8 cellular contexts compared by ENCODE assay signal in the genomic region with DNA sequence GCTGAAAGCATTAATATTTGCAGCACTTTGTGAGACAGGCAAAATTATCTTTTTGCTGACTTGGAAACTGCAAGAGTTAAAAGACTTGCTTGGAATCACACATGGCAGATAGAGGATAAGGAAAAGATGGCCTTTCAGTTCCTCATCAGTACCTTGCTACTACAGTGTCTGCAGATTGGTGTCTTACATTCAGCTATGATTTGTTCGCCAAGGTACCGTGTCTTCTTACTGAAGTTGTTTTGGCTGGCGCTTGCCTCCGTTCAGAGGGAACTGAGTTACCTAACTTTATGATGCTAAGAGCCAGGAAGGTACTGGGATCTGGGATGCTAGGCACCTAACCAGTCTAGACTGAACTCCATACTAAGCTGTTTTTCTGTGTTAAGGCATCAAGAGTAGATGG. TPM values are rescaled to one million over a fixed set of nuclear protein-coding genes. Genes with fewer than 3 reads are reported as not detected.
DNase-seq lines count a peak whose midpoint lies in the region; ATAC-seq and TF ChIP-seq lines count a peak whose summit lies in the region.

No MANE protein-coding gene starts in this region.

- no peak for TF ChIP-seq CTCF in CD14-positive monocyte (IDR thresholded peaks at IDR 0.05)
- TF ChIP-seq CTCF in GM23338 (conservative IDR thresholded peaks at IDR 0.05; ENCODE audit: low read depth in 2 of 2), result no peak
- no peak for TF ChIP-seq CTCF in activated B cell treated with CpG ODN at 0.5 μM for 24 hours (IDR thresholded peaks at IDR 0.05)

- H3K9me3 ChIP-seq in iPS-20b (ENCODE audit: insufficient read depth, low read depth, low read length), result no peaks in the 10 kb centered on the region

- no peak overlapping the region for H2AFZ ChIP-seq in GM23338

- H3K9me2 ChIP-seq in GM23338 (ENCODE audit: insufficient read depth), result no peaks in the 10 kb centered on the region

- POLR2A ChIA-PET in activated B cell treated with CpG ODN at 0.5 μM for 24 hours (lab: Charles Lee), result interaction anchor here (0.6 to 4.8 kb wide), 7 partner anchors 10 to 249 kb away, joined by 3 to 102 read pairs (median 3); partner anchors contain the start of genes ACAT2, MRPL18, SOD2 and TCP1

- no peak overlapping the region for H3K27ac ChIP-seq in GM23338 (ENCODE audit: low read depth)
- no peak overlapping the region for H3K27ac ChIP-seq in iPS-20b (ENCODE audit: low read length)
- no peak overlapping the region for H3K27ac ChIP-seq in urinary bladder (ENCODE audit: low read depth)

- DNase-seq in CD14-positive monocyte (ENCODE audit: low spot score), result no peak
- DNase-seq in GM23338 (ENCODE audit: low spot score), result peak; percentile 30
- no peak for DNase-seq in activated B cell treated with CpG ODN at 0.5 μM for 24 hours
- no peak for DNase-seq in NCI-H345 (lab: John Stamatoyannopoulos, UW)

- H3F3A ChIP-seq in GM23338 (replicated peaks; ENCODE audit: low read depth), result 0 out of 2 replicates have a peak, but pooled peaks cover 3% of the 10 kb centered on the region

- intact Hi-C loops in CD14-positive monocyte (cut with micrococcal nuclease) (loop anchor here (2.0 to 10.0 kb wide), 3 partner anchors 33 to 255 kb away; partner anchors contain the start of genes ACAT2 (in 2 of the 2) and SOD2 (in 1 of the 2)), activated B cell treated with CpG ODN at 0.5 μM for 24 hours (cut with micrococcal nuclease) (loop anchor here (1.0 to 5.0 kb wide), 3 partner anchors 9 to 203 kb away; no protein-coding TSS in a partner anchor)

- H3K9me3 Mint-ChIP-seq in CD14-positive monocyte (no peaks in the 10 kb centered on the region), GM23338 (no peaks in the 10 kb centered on the region), activated B cell treated with CpG ODN at 0.5 μM for 24 hours (no peaks in the 10 kb centered on the region)

- H3K27ac Mint-ChIP-seq in CD14-positive monocyte (peak overlapping the region; percentile 24 to 81 (median 58)), GM23338 (no peak overlapping the region), activated B cell treated with CpG ODN at 0.5 μM for 24 hours (peak overlapping the region; percentile 89)

- CTCF ChIA-PET in activated B cell treated with CpG ODN at 0.5 μM for 24 hours (lab: Charles Lee), result interaction anchor here (1.1 to 1.4 kb wide), 2 partner anchors 10 to 12 kb away, joined by 3 to 5 read pairs; no protein-coding TSS in a partner anchor

- H3K4me3 ChIP-seq in GM23338 (peak overlapping the region; percentile 86), iPS-20b (ENCODE audit: low read length) (peak overlapping the region; percentile 95), urinary bladder (ENCODE audit: low read depth, low read length) (peak overlapping the region; percentile 2)

- H3K27me3 Mint-ChIP-seq in CD14-positive monocyte (ENCODE audit: low read depth in 3 of 3), result no peaks in the 10 kb centered on the region
- peaks cover 12% of the 10 kb centered on the region for H3K27me3 Mint-ChIP-seq in GM23338 (ENCODE audit: insufficient read depth, low read depth, poor library complexity)
- H3K27me3 Mint-ChIP-seq in activated B cell treated with CpG ODN at 0.5 μM for 24 hours, result no peaks in the 10 kb centered on the region

- H3K4me1 ChIP-seq in GM23338 (ENCODE audit: insufficient read depth) (peaks cover 19% of the 10 kb centered on the region), iPS-20b (ENCODE audit: insufficient read depth, low read length) (peaks cover 18% of the 10 kb centered on the region; the same call in 1 of the 2 replicates), urinary bladder (ENCODE audit: insufficient read depth) (peaks cover 2% of the 10 kb centered on the region)

- WGBS in urinary bladder, result 33% methylated on average over 4 of the region's 4 CpGs

- peak overlapping the region; percentile 89 to 90 for H3K4me3 Mint-ChIP-seq in CD14-positive monocyte
- peak overlapping the region; percentile 93 for H3K4me3 Mint-ChIP-seq in GM23338
- peak overlapping the region; percentile 89 for H3K4me3 Mint-ChIP-seq in activated B cell treated with CpG ODN at 0.5 μM for 24 hours

- ATAC-seq in GM23338 (no peak), activated B cell treated with CpG ODN at 0.5 μM for 24 hours (ENCODE audit: low read depth) (no peak), HG03159 (IDR thresholded peaks at IDR 0.05; ENCODE audit: unreplicated experiment) (no peak), GM19463 (IDR thresholded peaks at IDR 0.05; ENCODE audit: unreplicated experiment) (no peak)

- H3K79me2 ChIP-seq in GM23338 (replicated peaks; ENCODE audit: insufficient read depth), result peaks cover 88% of the 10 kb centered on the region

- peaks cover 61% of the 10 kb centered on the region for H4K20me1 ChIP-seq in GM23338 (replicated peaks; ENCODE audit: insufficient read depth)

- H3K36me3 Mint-ChIP-seq in CD14-positive monocyte (peaks cover 6 to 18% of the 10 kb centered on the region in 2 donors), GM23338 (ENCODE audit: low read depth) (peaks cover 24% of the 10 kb centered on the region; the same call in 2 of the 3 replicates), activated B cell treated with CpG ODN at 0.5 μM for 24 hours (ENCODE audit: low read depth) (peaks cover 24% of the 10 kb centered on the region)

- H3K27me3 ChIP-seq in GM23338 (ENCODE audit: insufficient read depth), result no peaks in the 10 kb centered on the region
- H3K27me3 ChIP-seq in iPS-20b (ENCODE audit: insufficient read depth, low read length), result no peaks in the 10 kb centered on the region

- peak overlapping the region; percentile 89 for H3K4me2 ChIP-seq in GM23338

- H3K4me1 Mint-ChIP-seq in CD14-positive monocyte (peaks cover 53% of the 10 kb centered on the region), GM23338 (peaks cover 17% of the 10 kb centered on the region; the same call in 2 of the 3 replicates), activated B cell treated with CpG ODN at 0.5 μM for 24 hours (peaks cover 51% of the 10 kb centered on the region)

- H3K36me3 ChIP-seq in GM23338 (ENCODE audit: insufficient read depth) (no peaks in the 10 kb centered on the region), iPS-20b (ENCODE audit: insufficient read depth, low read depth, low read length) (peaks cover 34% of the 10 kb centered on the region; the same call in 1 of the 2 replicates), urinary bladder (ENCODE audit: insufficient read depth) (no peaks in the 10 kb centered on the region)

- H3K9ac ChIP-seq in iPS-20b (ENCODE audit: low read depth, low read length), result peak overlapping the region; percentile 97; the same call in 1 of the 2 replicates

TF ChIP-seq in GM23338, 12 proteins besides CTCF, POLR2A, EP300 and RAD21 (continues in another document):
- no peak for TF ChIP-seq STAT1 (IDR thresholded peaks at IDR 0.05; ENCODE audit: unreplicated experiment)
- no peak for TF ChIP-seq CREB1 (CRISPR knock-in tag; IDR thresholded peaks at IDR 0.05; ENCODE audit: low read depth)
- TF ChIP-seq NANOG (IDR thresholded peaks at IDR 0.05; ENCODE audit: borderline replicate concordance), result no peak
- no peak for TF ChIP-seq EZH2phosphoT487 (IDR thresholded peaks at IDR 0.05; ENCODE audit: unreplicated experiment)
- TF ChIP-seq JUNB (IDR thresholded peaks at IDR 0.05; ENCODE audit: unreplicated experiment), result no peak
- no peak for TF ChIP-seq ZNF331 (CRISPR knock-in tag; IDR thresholded peaks at IDR 0.05; ENCODE audit: low read depth)
- TF ChIP-seq ZNF114 (CRISPR knock-in tag; IDR thresholded peaks at IDR 0.05), result no peak
- TF ChIP-seq POLR2AphosphoS5 (IDR thresholded peaks at IDR 0.05; ENCODE audit: low read depth), result no peak
- no peak for TF ChIP-seq ETS1 (IDR thresholded peaks at IDR 0.05)

RNA-seq across cellular contexts. Expression of gene WTAP, which starts 2.3 kb away (rescaled TPM):
- 10 to 100 TPM; 94.7 to 95.9 TPM for polyA plus RNA-seq in CD14-positive monocyte
- total RNA-seq in GM23338 (2014; rRNA removed; shearing (Covaris generic)), result 108 and 110 TPM in 2 replicates
- 107 and 121 TPM in 2 replicates for polyA plus RNA-seq in GM23338 (2016; fragmentation: Nextera tagmentation; extraction: Ambion mirVana)
- total RNA-seq in activated B cell treated with CpG ODN at 0.5 μM for 24 hours, result 124 and 141 TPM in 2 replicates
- total RNA-seq in urinary bladder, result 103 TPM
- polyA plus RNA-seq in urinary bladder, result 73.5 TPM

RNA-seq across cellular contexts. Expression of gene ACAT2, which starts 32.2 kb away (rescaled TPM):
- polyA plus RNA-seq in CD14-positive monocyte, result 10 to 100 TPM; 19.5 to 24.4 TPM
- 104 and 108 TPM in 2 replicates for total RNA-seq in GM23338 (2014; rRNA removed; shearing (Covaris generic))
- 136 and 151 TPM in 2 replicates for polyA plus RNA-seq in GM23338 (2016; fragmentation: Nextera tagmentation; extraction: Ambion mirVana)
- 82.0 and 87.9 TPM in 2 replicates for total RNA-seq in activated B cell treated with CpG ODN at 0.5 μM for 24 hours
- total RNA-seq in urinary bladder, result 16.6 TPM
- polyA plus RNA-seq in urinary bladder, result 16.3 TPM

RNA-seq across cellular contexts. Expression of gene SOD2, which starts 36.6 kb away (rescaled TPM):
- polyA plus RNA-seq in CD14-positive monocyte, result 100 to 1,000 TPM; 447 to 569 TPM
- 73.0 and 97.0 TPM in 2 replicates for total RNA-seq in GM23338 (2014; rRNA removed; shearing (Covaris generic))
- polyA plus RNA-seq in GM23338 (2016; fragmentation: Nextera tagmentation; extraction: Ambion mirVana), result 40.2 and 44.1 TPM in 2 replicates
- total RNA-seq in activated B cell treated with CpG ODN at 0.5 μM for 24 hours, result 91.0 and 98.2 TPM in 2 replicates
- 103 TPM for total RNA-seq in urinary bladder
- polyA plus RNA-seq in urinary bladder, result 521 TPM

RNA-seq across cellular contexts. Expression of gene TCP1, which starts 59.8 kb away (rescaled TPM):
- polyA plus RNA-seq in CD14-positive monocyte (10 to 100 TPM; 44.5 to 69.3 TPM), GM23338 (2016; fragmentation: Nextera tagmentation; extraction: Ambion mirVana) (200 and 222 TPM in 2 replicates), urinary bladder (147 TPM)
- 339 and 346 TPM in 2 replicates for total RNA-seq in GM23338 (2014; rRNA removed; shearing (Covaris generic))
- total RNA-seq in activated B cell treated with CpG ODN at 0.5 μM for 24 hours (181 and 199 TPM in 2 replicates), urinary bladder (137 TPM)

Comparison
In these comparisons a context has a peak if more than half of its experiments do, and no peak if none do; other contexts are left out.
1. H3K4me3 ChIP-seq: peak in every context shown above with its lines; median percentile 95 in iPS-20b; 86 in GM23338; 2 in urinary bladder.